18 cellular contexts compared by ENCODE assay signal in the genomic region with DNA sequence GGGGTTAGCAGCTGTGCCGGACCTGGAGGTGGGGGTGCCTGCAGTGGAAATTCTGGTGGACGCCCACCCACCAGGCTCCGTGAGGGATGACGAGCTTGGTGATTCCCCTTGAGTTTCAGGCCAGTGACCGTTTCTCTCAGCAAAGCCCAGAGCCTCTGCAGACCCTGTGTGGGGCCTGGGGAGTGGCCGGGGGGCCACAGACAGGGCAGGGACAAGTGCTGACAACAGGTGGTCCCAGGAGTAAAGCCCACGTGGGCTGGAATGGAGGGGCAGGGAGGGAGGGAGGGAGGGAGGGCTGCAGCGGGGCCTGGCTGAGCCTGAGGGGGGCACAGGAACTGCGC. TPM values are rescaled to one million over a fixed set of nuclear protein-coding genes. Genes with fewer than 3 reads are reported as not detected.
DNase-seq lines count a peak whose midpoint lies in the region; ATAC-seq, FAIRE-seq and TF ChIP-seq lines count a peak whose summit lies in the region.
"Had no signal": no experiment of that assay in that cellular context is flagged by ENCODE, and none has a peak within 500 bp of the region (broad histone marks: within the 10 kb centered on the region; RNA-seq: fewer than 3 reads in every experiment).

No MANE protein-coding gene starts in this region.

- no peaks in the 10 kb centered on the region for H3K27me3 ChIP-seq in liver (ENCODE audit: control insufficient read depth in 4 of 4, insufficient read depth in 4 of 4, low read length in 3 of 4)
- no peaks in the 10 kb centered on the region for H3K27me3 ChIP-seq in HepG2 (ENCODE audit: control insufficient read depth in 1 of 2, insufficient read depth in 2 of 2, low read length in 2 of 2)
- peaks cover 0 to 30% (median 0%) of the 10 kb centered on the region in 4 donors for H3K27me3 ChIP-seq in esophagus muscularis mucosa

- H3K4me1 Mint-ChIP-seq in endothelial cell (ENCODE audit: unreplicated experiment) = no peaks in the 10 kb centered on the region

- in situ Hi-C loops in HepG2 (cut with HindIII; ENCODE audit: extremely low pct_ligation_motif_present, low pct_unique_long_range_greater_than_20kb) = no loop called here

- H3K9me3 Mint-ChIP-seq in endothelial cell (ENCODE audit: unreplicated experiment) = no peaks in the 10 kb centered on the region

- FAIRE-seq in HepG2 (lab: Jason Lieb, UNC) (no peak), RCC 7860 (lab: Jason Lieb, UNC) (no peak)
- FAIRE-seq: A549, GM12892, H1 had no signal

- intact Hi-C loops in HepG2 (cut with micrococcal nuclease; ENCODE audit: unreplicated experiment) = no loop called here
- intact Hi-C loops in esophagus muscularis mucosa (cut with DNase I) = no loop called here
- intact Hi-C loops in posterior vena cava (cut with DNase I) = no loop called here

- H3K4me3 ChIP-seq in liver (ENCODE audit: low read depth in 1 of 3, low read length in 3 of 3) (peak overlapping the region; percentile 84 to 90 (median 85)), HepG2 (replicated peaks in 1 of 3; ENCODE audit: insufficient read depth in 1 of 3, low read depth in 2 of 3, low read length in 3 of 3) (no peak overlapping the region), esophagus muscularis mucosa (peak overlapping the region in 3 of 4 donors; percentile 41 to 54 (median 42))
- H3K4me3 ChIP-seq: A549 had no signal

- H3K27ac ChIP-seq in liver (ENCODE audit: low read depth in 1 of 2, low read length in 2 of 2) (peak overlapping the region in 1 of 2 donors; percentile 64), HepG2 (ENCODE audit: extremely low read length, insufficient read depth, low read length) (no peak overlapping the region), esophagus muscularis mucosa (replicated peaks in 1 of 4) (peak overlapping the region in 1 of 4 donors; percentile 0)
- H3K27ac ChIP-seq: A549, C4-2B, KMS-11 had no signal

- peaks cover 3% of the 10 kb centered on the region for H3K36me3 Mint-ChIP-seq in endothelial cell (ENCODE audit: low read depth, unreplicated experiment)

- no peaks in the 10 kb centered on the region for H4K20me1 ChIP-seq in HepG2 (ENCODE audit: insufficient read depth, low read length)

- TF ChIP-seq POLR2A in HepG2 (IDR thresholded peaks at IDR 0.05; ENCODE audit: insufficient read depth in 1 of 2, low read depth in 2 of 2, low read length in 2 of 2) (no peak), esophagus muscularis mucosa (IDR thresholded peaks at IDR 0.05; ENCODE audit: low read depth) (no peak)

- DNase-seq in HepG2 (ENCODE audit: low spot score) (no peak), esophagus muscularis mucosa (ENCODE audit: extremely low spot score) (no peak), posterior vena cava (ENCODE audit: low spot score) (peak; percentile 54), RCC 7860 (ENCODE audit: low spot score) (no peak), endothelial cell (ENCODE audit: low spot score) (no peak)
- DNase-seq: HFFc6, NCI-H1436 treated with DMSO at 0.1 percent for 48 hours, NCI-H2029 treated with DMSO at 0.1 percent for 48 hours, NCI-H2171 treated with DMSO at 0.1 percent for 48 hours, NCI-H748 treated with DMSO at 0.1 percent for 48 hours, PC-3 had no signal

- H3K9me3 ChIP-seq in liver (ENCODE audit: control insufficient read depth in 4 of 4, low read length in 3 of 4) (no peaks in the 10 kb centered on the region), HepG2 (ENCODE audit: low read length) (peaks cover 15% of the 10 kb centered on the region), esophagus muscularis mucosa (peaks cover 0 to 16% (median 9%) of the 10 kb centered on the region in 4 donors)

- no peak for ATAC-seq in HepG2
- ATAC-seq in GM19395 (IDR thresholded peaks at IDR 0.05; ENCODE audit: unreplicated experiment) = no peak
- ATAC-seq: A549, PC-3 had no signal

- CTCF ChIA-PET in HepG2 (lab: Yijun Ruan, JAX; ENCODE audit: low intra/inter-chr PET ratio, low total read pairs) = no interaction called here

- H3K27me3 Mint-ChIP-seq in endothelial cell (ENCODE audit: unreplicated experiment) = peaks cover 8% of the 10 kb centered on the region

- H3K4me2 ChIP-seq in HepG2 (ENCODE audit: low read depth, low read length) = no peak overlapping the region
- H3K4me2 ChIP-seq: A549, KMS-11 had no signal

- no peak for TF ChIP-seq EP300 in HepG2 (IDR thresholded peaks at IDR 0.05; ENCODE audit: low read depth in 2 of 2, low read length in 2 of 2)
- no peak for TF ChIP-seq EP300 in HepG2 (CRISPR knock-in tag; IDR thresholded peaks at IDR 0.05; ENCODE audit: borderline replicate concordance)
- no peak for TF ChIP-seq EP300 in esophagus muscularis mucosa (IDR thresholded peaks at IDR 0.05)

- POLR2A ChIA-PET in HepG2 (lab: Yijun Ruan, JAX) = interaction anchor here (0.7 to 1.4 kb wide), 2 partner anchors 12 to 79 kb away, joined by 3 to 5 read pairs; no protein-coding TSS in a partner anchor

- peaks cover 46% of the 10 kb centered on the region for H3K79me2 ChIP-seq in HepG2 (ENCODE audit: insufficient read depth, low read length)

- H3K9ac ChIP-seq in liver (ENCODE audit: low read depth in 1 of 2, low read length in 2 of 2) (peak overlapping the region in 1 of 2 donors; percentile 72), HepG2 (ENCODE audit: insufficient read depth, low read depth, low read length) (no peak overlapping the region)
- H3K9ac ChIP-seq: KMS-11 had no signal

- no TSS peak for BruUV-seq in HepG2 (replicated peaks; lab: Mats Ljungman, UMichigan)

- TF ChIP-seq RAD21 in liver (IDR thresholded peaks at IDR 0.05) (no peak), HepG2 (CRISPR knock-in tag; IDR thresholded peaks at IDR 0.05) (no peak)

- H2AFZ ChIP-seq in HepG2 (ENCODE audit: low read length) = no peak overlapping the region

- H3K36me3 ChIP-seq in liver (ENCODE audit: control insufficient read depth in 4 of 4, insufficient read depth in 3 of 4, low read depth in 1 of 4, low read length in 3 of 4) (peaks cover 0 to 5% (median 1%) of the 10 kb centered on the region in 4 donors), HepG2 (replicated peaks in 1 of 2; ENCODE audit: control insufficient read depth in 1 of 2, insufficient read depth in 2 of 2, low read length in 2 of 2) (peaks cover 4 to 17% of the 10 kb centered on the region in 2 experiments; a peak in 3 of 5 replicates), esophagus muscularis mucosa (peaks cover 0 to 16% (median 6%) of the 10 kb centered on the region in 4 donors)

- peaks cover 28 to 83% (median 72%) of the 10 kb centered on the region in 4 donors for H3K4me1 ChIP-seq in liver (ENCODE audit: control insufficient read depth in 4 of 4, insufficient read depth in 4 of 4, low read length in 3 of 4)
- peaks cover 69% of the 10 kb centered on the region for H3K4me1 ChIP-seq in HepG2 (ENCODE audit: insufficient read depth, low read length)
- peaks cover 16 to 60% (median 44%) of the 10 kb centered on the region in 4 donors for H3K4me1 ChIP-seq in esophagus muscularis mucosa

- H3K4me3 Mint-ChIP-seq in endothelial cell (ENCODE audit: unreplicated experiment) = no peak overlapping the region
- H3K4me3 Mint-ChIP-seq: HFFc6 had no signal

- TF ChIP-seq CTCF in liver (IDR thresholded peaks at IDR 0.05; ENCODE audit: low read depth, low read length, missing input control) (no peak), HepG2 (CRISPR knock-in tag; IDR thresholded peaks at IDR 0.05) (no peak), esophagus muscularis mucosa (IDR thresholded peaks at IDR 0.05) (no peak), endothelial cell (IDR thresholded peaks at IDR 0.05; ENCODE audit: unreplicated experiment) (no peak)

- H3K27ac Mint-ChIP-seq in endothelial cell (ENCODE audit: unreplicated experiment) = no peak overlapping the region
- H3K27ac Mint-ChIP-seq: HFFc6 had no signal

- 40% methylated on average over 9 of the region's 9 CpGs for WGBS in liver
- 98% methylated on average over 8 of the region's 9 CpGs for WGBS in HepG2 (ENCODE audit: low lambda C conversion rate)
- 78% methylated on average over 8 of the region's 9 CpGs for WGBS in esophagus muscularis mucosa

RNA-seq across cellular contexts. Expression of a gene that starts 52.8 kb away (rescaled TPM):
- total RNA-seq in liver (100 to 1,000 TPM; 209 to 308 TPM), HepG2 (2016; rRNA removed; fragmentation: Illumina TruSeq; extraction: Trizol) (21.2 and 102 TPM in 2 replicates), esophagus muscularis mucosa (100 to 1,000 TPM in 3 of 4 donors, 10 to 100 TPM in 1; 97.7 to 173 (median 110) TPM), posterior vena cava (100 to 1,000 TPM; 117 to 133 TPM), endothelial cell (ENCODE audit: unreplicated experiment) (61.1 TPM)
- polyA plus RNA-seq in liver (100 to 1,000 TPM in 1 of 2 donors, 10 to 100 TPM in 1; 44.9 to 255 TPM), HepG2 (2011; rRNA removed) (79.0 and 128 TPM in 2 replicates)
- total RNA-seq in HepG2 (2016; cell fraction: cytosol; rRNA removed; fragmentation: Illumina TruSeq; extraction: Trizol; ENCODE audit: low read depth) = 5.5 and 5.6 TPM in 2 replicates
- total RNA-seq in HepG2 (2016; cell fraction: insoluble cytoplasmic fraction; rRNA removed; fragmentation: Illumina TruSeq; extraction: Trizol) = 18.4 and 106 TPM in 2 replicates
- total RNA-seq in HepG2 (2016; cell fraction: membrane; rRNA removed; fragmentation: Illumina TruSeq; extraction: Trizol) = 10.8 and 11.6 TPM in 2 replicates
- 122 and 150 TPM in 2 replicates for total RNA-seq in HepG2 (2016; cell fraction: nucleus; rRNA removed; fragmentation: Illumina TruSeq; extraction: Trizol)
- polyA plus RNA-seq in HepG2 (2011; cell fraction: cytosol; rRNA removed) = 51.6 and 89.8 TPM in 2 replicates
- polyA plus RNA-seq in HepG2 (2011; cell fraction: nucleus; rRNA removed) = 1,622 and 2,194 TPM in 2 replicates
- 59.0 and 129 TPM in 2 replicates for polyA plus RNA-seq in HepG2 (2012)
- polyA plus RNA-seq in HepG2 (2016; cell fraction: cytosol; fragmentation: Illumina TruSeq; extraction: Trizol; ENCODE audit: low read depth) = 4.3 and 4.4 TPM in 2 replicates
- polyA plus RNA-seq in HepG2 (2016; cell fraction: insoluble cytoplasmic fraction; fragmentation: Illumina TruSeq; extraction: Trizol; ENCODE audit: low read depth) = 20.7 and 26.9 TPM in 2 replicates
- polyA plus RNA-seq in HepG2 (2016; cell fraction: membrane; fragmentation: Illumina TruSeq; extraction: Trizol; ENCODE audit: low read depth) = 5.0 and 6.2 TPM in 2 replicates
- 308 and 331 TPM in 2 replicates for polyA plus RNA-seq in HepG2 (2016; cell fraction: nucleus; fragmentation: Illumina TruSeq; extraction: Trizol; ENCODE audit: insufficient read depth, low read depth)
- 0.09 and 44.3 TPM in 2 replicates for polyA minus RNA-seq in HepG2 (2011; rRNA and poly(A)+ RNA removed; ENCODE audit: low replicate concordance)
- polyA minus RNA-seq in HepG2 (2011; cell fraction: cytosol; rRNA and poly(A)+ RNA removed) = 36.9 and 37.7 TPM in 2 replicates
- polyA minus RNA-seq in HepG2 (2011; cell fraction: nucleus; rRNA and poly(A)+ RNA removed) = 46.7 and 51.1 TPM in 2 replicates

Comparison
In these comparisons a context has a peak if more than half of its experiments do, and no peak if none do; other contexts are left out.
1. H3K4me3 ChIP-seq: peak in liver (3 of 3) and esophagus muscularis mucosa (3 of 4); none in HepG2 (0 of 3).